Comparison of ENCODE assay signal across 22 cellular contexts in genomic region chr15:31930967-31931366, GRCh38.
DNase-seq lines count a peak whose midpoint lies in the region; ATAC-seq and TF ChIP-seq lines count a peak whose summit lies in the region.
"Had no signal": no experiment of that assay in that cellular context is flagged by ENCODE, and none has a peak within 500 bp of the region (broad histone marks: within the 10 kb centered on the region; RNA-seq: fewer than 3 reads in every experiment).

No MANE protein-coding gene starts in this region.

- no peak overlapping the region for H3K4me3 Mint-ChIP-seq in HFFc6
- H3K4me3 Mint-ChIP-seq: immature natural killer cell, neural crest cell had no signal

- H3K4me1 ChIP-seq in RWPE2 (ENCODE audit: insufficient read depth, poor library complexity, severe bottlenecking), result no peaks in the 10 kb centered on the region
- H3K4me1 ChIP-seq: upper lobe of right lung had no signal

- H3K27me3 Mint-ChIP-seq in HFFc6 (ENCODE audit: insufficient read depth), result no peaks in the 10 kb centered on the region; the same call in 1 of the 2 replicates

- DNase-seq in RWPE2 (ENCODE audit: low spot score) (no peak), 8988T (no peak), HFFc6 (no peak)
- peak; percentile 37 to 45 for DNase-seq in activated CD4-positive, alpha-beta T cell treated with anti-CD3 and anti-CD28 coated beads, Interleukin-2, amount 50 U/mL, for 48 hours
- DNase-seq in stimulated activated CD4-positive, alpha-beta T cell treated with anti-CD3 and anti-CD28 coated beads, Interleukin-12 subunit alpha, Interleukin-12 subunit beta, amount 100 ng/mL, for 4 hours, result peak; percentile 25
- peak; percentile 14 to 28 (median 26) for DNase-seq in stimulated activated CD4-positive, alpha-beta T cell treated with anti-CD3 and anti-CD28 coated beads, TNF-alpha, amount 100 ng/mL, for 48 hours (ENCODE audit: low read depth in 3 of 3)
- DNase-seq: activated gamma-delta T cell, aorta, DMS53, GOT3, immature natural killer cell, left ventricle myocardium superior, mucosa of descending colon, MV-4-11, NCI-H1694 treated with DMSO at 0.1 percent for 48 hours, NCI-H748 treated with DMSO at 0.1 percent for 48 hours, SW 1271, upper lobe of right lung had no signal

- H3K4me1 Mint-ChIP-seq in HFFc6 (ENCODE audit: low read depth), result no peaks in the 10 kb centered on the region
- H3K4me1 Mint-ChIP-seq: immature natural killer cell, neural crest cell had no signal

- H3K4me3 ChIP-seq in RWPE2 (ENCODE audit: severe bottlenecking), result no peak overlapping the region
- H3K4me3 ChIP-seq: mucosa of descending colon, upper lobe of right lung had no signal

- TF ChIP-seq CTCF in RWPE2 (IDR thresholded peaks at IDR 0.05; ENCODE audit: poor library complexity, severe bottlenecking) (no peak), HFFc6 (IDR thresholded peaks at IDR 0.05) (no peak)

- peaks cover 25% of the 10 kb centered on the region for H3K27me3 ChIP-seq in RWPE2 (ENCODE audit: insufficient read depth, poor library complexity, severe bottlenecking)
- H3K27me3 ChIP-seq: upper lobe of right lung had no signal

- peaks cover 8% of the 10 kb centered on the region for H3K9me3 Mint-ChIP-seq in HFFc6
- H3K9me3 Mint-ChIP-seq: immature natural killer cell had no signal

- no peaks in the 10 kb centered on the region for H3K9me3 ChIP-seq in RWPE2 (ENCODE audit: severe bottlenecking)
- H3K9me3 ChIP-seq: mucosa of descending colon, upper lobe of right lung had no signal

- H3K36me3 Mint-ChIP-seq in HFFc6 (ENCODE audit: low read depth), result no peaks in the 10 kb centered on the region
- H3K36me3 Mint-ChIP-seq: immature natural killer cell had no signal

- H3K27ac ChIP-seq in RWPE2 (ENCODE audit: poor library complexity, severe bottlenecking), result no peak overlapping the region
- H3K27ac ChIP-seq: epithelial cell of prostate, KMS-11, upper lobe of right lung had no signal

- no peak overlapping the region for H3K27ac Mint-ChIP-seq in HFFc6
- H3K27ac Mint-ChIP-seq: immature natural killer cell had no signal

- ATAC-seq in RWPE2 (ENCODE audit: low read depth) (0 out of 3 replicates have a peak, but pooled peaks have one; percentile 26), HG03457 (IDR thresholded peaks at IDR 0.05; ENCODE audit: unreplicated experiment) (no peak)
- ATAC-seq: left ventricle myocardium superior, mucosa of descending colon, upper lobe of right lung had no signal

- H3K36me3 ChIP-seq in RWPE2 (ENCODE audit: low read depth), result no peaks in the 10 kb centered on the region
- H3K36me3 ChIP-seq: upper lobe of right lung had no signal

Comparison
In these comparisons a context has a peak if more than half of its experiments do, and no peak if none do; other contexts are left out.
1. DNase-seq: peak in activated CD4-positive, alpha-beta T cell treated with anti-CD3 and anti-CD28 coated beads, Interleukin-2, amount 50 U/mL, for 48 hours (2 of 2), stimulated activated CD4-positive, alpha-beta T cell treated with anti-CD3 and anti-CD28 coated beads, Interleukin-12 subunit alpha, Interleukin-12 subunit beta, amount 100 ng/mL, for 4 hours (single experiment) and stimulated activated CD4-positive, alpha-beta T cell treated with anti-CD3 and anti-CD28 coated beads, TNF-alpha, amount 100 ng/mL, for 48 hours (3 of 3); none in RWPE2 (single experiment), 8988T (single experiment) and HFFc6 (single experiment).